ENCODE assay signal across 1 cellular context in genomic region chr7:87574630-87575029, GRCh38.
A peak's percentile ranks its signal among the peaks of the same experiment; 100 is the strongest.
TF ChIP-seq lines count a peak whose summit lies in the region.

No MANE protein-coding gene starts in this region.

TF ChIP-seq in HEK293, 187 proteins besides CTCF, POLR2A, EP300 and RAD21 (continued from another document):
- TF ChIP-seq INSM2 (tag by site-specific recombination; IDR thresholded peaks at IDR 0.05): peak; percentile 42; the same call in 1 of the 2 replicates
- TF ChIP-seq ZNF658 (tag by site-specific recombination; IDR thresholded peaks at IDR 0.05): no peak
- TF ChIP-seq ZNF513 (tag by site-specific recombination; IDR thresholded peaks at IDR 0.05): peak; percentile 70
- TF ChIP-seq HIC1 (tag by site-specific recombination; IDR thresholded peaks at IDR 0.05): peak; percentile 67
- 0 out of 2 replicates have a peak, but pooled peaks have one; percentile 34 for TF ChIP-seq ZFP37 (tag by site-specific recombination; IDR thresholded peaks at IDR 0.05)
- TF ChIP-seq SP2 (tag by site-specific recombination; IDR thresholded peaks at IDR 0.05): no peak
- no peak for TF ChIP-seq ZNF2 (tag by site-specific recombination; IDR thresholded peaks at IDR 0.05)
- no peak for TF ChIP-seq ZNF776 (tag by site-specific recombination; IDR thresholded peaks at IDR 0.05; ENCODE audit: borderline replicate concordance)
- no peak for TF ChIP-seq ZNF280D (tag by site-specific recombination; IDR thresholded peaks at IDR 0.05)
- TF ChIP-seq ZNF292 (tag by site-specific recombination; IDR thresholded peaks at IDR 0.05; ENCODE audit: borderline replicate concordance, low read depth): no peak
- TF ChIP-seq ZNF629 (tag by site-specific recombination; IDR thresholded peaks at IDR 0.05): peak; percentile 97
- peak; percentile 83 for TF ChIP-seq ZEB2 (tag by site-specific recombination; IDR thresholded peaks at IDR 0.05)
- no peak for TF ChIP-seq ZNF391 (tag by site-specific recombination; IDR thresholded peaks at IDR 0.05; ENCODE audit: borderline replicate concordance, low read depth)
- TF ChIP-seq ZNF692 (tag by site-specific recombination; IDR thresholded peaks at IDR 0.05): peak; percentile 51; the same call in 1 of the 2 replicates
- peak; percentile 82 for TF ChIP-seq SCRT2 (tag by site-specific recombination; IDR thresholded peaks at IDR 0.05)
- peak; percentile 88 for TF ChIP-seq ATF2 (tag by site-specific recombination; IDR thresholded peaks at IDR 0.05; ENCODE audit: low read depth)
- TF ChIP-seq GLIS1 (tag by site-specific recombination; IDR thresholded peaks at IDR 0.05): peak; percentile 36
- peak; percentile 76 for TF ChIP-seq KLF8 (tag by site-specific recombination; IDR thresholded peaks at IDR 0.05)
- TF ChIP-seq ZNF521 (tag by site-specific recombination; IDR thresholded peaks at IDR 0.05): no peak
- peak; percentile 81 for TF ChIP-seq SP7 (tag by site-specific recombination; IDR thresholded peaks at IDR 0.05)
- TF ChIP-seq ZNF324 (tag by site-specific recombination; IDR thresholded peaks at IDR 0.05): 0 out of 2 replicates have a peak, but pooled peaks have one; percentile 50
- TF ChIP-seq ZNF571 (tag by site-specific recombination; IDR thresholded peaks at IDR 0.05): no peak
- TF ChIP-seq SP3 (tag by site-specific recombination; IDR thresholded peaks at IDR 0.05): peak; percentile 28; the same call in 1 of the 2 replicates
- no peak for TF ChIP-seq ZNF311 (tag by site-specific recombination; IDR thresholded peaks at IDR 0.05; ENCODE audit: borderline replicate concordance)
- TF ChIP-seq ZNF624 (tag by site-specific recombination; IDR thresholded peaks at IDR 0.05): no peak
- TF ChIP-seq ZNF76 (tag by site-specific recombination; IDR thresholded peaks at IDR 0.05; ENCODE audit: borderline replicate concordance, low read depth): no peak
- no peak for TF ChIP-seq ZNF274 (IDR thresholded peaks at IDR 0.05; ENCODE audit: low read length)
- no peak for TF ChIP-seq ZNF274 (tag by site-specific recombination; IDR thresholded peaks at IDR 0.05; ENCODE audit: borderline replicate concordance)
- peak; percentile 92 for TF ChIP-seq ZBTB21 (tag by site-specific recombination; IDR thresholded peaks at IDR 0.05)
- TF ChIP-seq ZBTB17 (tag by site-specific recombination; IDR thresholded peaks at IDR 0.05): no peak
- TF ChIP-seq ZNF366 (tag by site-specific recombination; conservative IDR thresholded peaks at IDR 0.05): peak; percentile 91
- peak; percentile 44; the same call in 1 of the 2 replicates for TF ChIP-seq ZNF394 (tag by site-specific recombination; IDR thresholded peaks at IDR 0.05; ENCODE audit: borderline replicate concordance)
- TF ChIP-seq ZNF155 (tag by site-specific recombination; IDR thresholded peaks at IDR 0.05): no peak
- TF ChIP-seq ZNF623 (tag by site-specific recombination; IDR thresholded peaks at IDR 0.05): no peak
- TF ChIP-seq ZNF621 (tag by site-specific recombination; IDR thresholded peaks at IDR 0.05): no peak
TF ChIP-seq in HEK293: peak in this region for 27.
